8 cellular contexts compared by ENCODE assay signal in the genomic region with DNA sequence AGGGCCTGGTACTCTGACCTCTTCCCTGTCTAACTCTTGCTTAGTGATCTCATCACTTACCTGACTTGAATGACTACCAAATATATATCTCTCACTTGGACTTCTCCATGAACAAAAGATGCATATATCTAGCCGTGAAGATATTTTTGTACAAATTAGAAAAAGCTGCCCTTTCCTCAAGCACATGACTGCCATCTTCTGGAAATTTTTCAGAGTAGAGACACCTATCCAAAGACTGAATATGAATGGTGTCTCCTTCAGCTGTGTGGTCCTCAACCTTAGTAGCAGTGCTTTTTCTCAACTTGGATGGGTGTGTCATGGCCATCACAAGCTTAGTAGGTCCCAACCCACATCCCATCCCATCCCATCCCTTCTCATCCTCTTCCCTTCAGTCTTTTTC.
A peak's percentile ranks its signal among the peaks of the same experiment; 100 is the strongest.
DNase-seq lines count a peak whose midpoint lies in the region; ATAC-seq and TF ChIP-seq lines count a peak whose summit lies in the region.

No MANE protein-coding gene starts in this region.

- H3K36me3 Mint-ChIP-seq in type B pancreatic cell = no peaks in the 10 kb centered on the region
- no peaks in the 10 kb centered on the region for H3K36me3 Mint-ChIP-seq in CD8-positive, alpha-beta memory T cell

- no peak overlapping the region for H3K4me3 ChIP-seq in PC-3 (ENCODE audit: low read length)
- no peak overlapping the region for H3K4me3 ChIP-seq in fibroblast of pulmonary artery (replicated peaks; ENCODE audit: low read depth, low read length)
- H3K4me3 ChIP-seq in CD8-positive, alpha-beta memory T cell (ENCODE audit: low read length) = no peak overlapping the region

- no peaks in the 10 kb centered on the region for H3K9me2 ChIP-seq in PC-3 (replicated peaks; ENCODE audit: low read length)

- H3F3A ChIP-seq in PC-3 (ENCODE audit: low read length, unreplicated experiment) = no peaks in the 10 kb centered on the region

- BruUV-seq in PC-3 (replicated peaks; lab: Mats Ljungman, UMichigan) = no TSS peak

- no peak overlapping the region for H2AFZ ChIP-seq in PC-3 (ENCODE audit: low read length)

- H3K27me3 Mint-ChIP-seq in type B pancreatic cell = no peaks in the 10 kb centered on the region
- peaks cover 1 to 11% of the 10 kb centered on the region in 2 donors for H3K27me3 Mint-ChIP-seq in CD8-positive, alpha-beta memory T cell

- DNase-seq in SKM-1 treated with dmso at 0.1 percent for 144 hours (lab: John Stamatoyannopoulos, UW; ENCODE audit: unreplicated experiment) = peak; percentile 27
- no peak for DNase-seq in SKM-1 (lab: John Stamatoyannopoulos, UW; ENCODE audit: unreplicated experiment)
- DNase-seq in PC-3 = peak; percentile 80
- peak; percentile 62 for DNase-seq in fibroblast of pulmonary artery (ENCODE audit: low read depth)
- DNase-seq in type B pancreatic cell (ENCODE audit: extremely low spot score, unreplicated experiment) = no peak
- no peak for DNase-seq in NCI-H187 (lab: John Stamatoyannopoulos, UW)
- DNase-seq in CD8-positive, alpha-beta memory T cell = no peak

- H4K20me1 ChIP-seq in PC-3 (ENCODE audit: low read length) = no peaks in the 10 kb centered on the region

- H3K27me3 ChIP-seq in PC-3 (ENCODE audit: low read length) = peaks cover 33% of the 10 kb centered on the region
- no peaks in the 10 kb centered on the region for H3K27me3 ChIP-seq in CD8-positive, alpha-beta memory T cell (ENCODE audit: insufficient read depth, low read length, poor library complexity, severe bottlenecking)

- H3K79me2 ChIP-seq in PC-3 (ENCODE audit: low read length) = no peaks in the 10 kb centered on the region

- intact Hi-C loops in PC-3 (cut with micrococcal nuclease) = loop anchor here (1.0 to 5.0 kb wide), 3 partner anchors 131 to 338 kb away; partner anchors contain the start of gene VAMP4

- H3K4me1 Mint-ChIP-seq in type B pancreatic cell (ENCODE audit: unreplicated experiment) = peaks cover under 1% of the 10 kb centered on the region
- H3K4me1 Mint-ChIP-seq in CD8-positive, alpha-beta memory T cell = peaks cover 0 to 2% (median 0%) of the 10 kb centered on the region in 3 donors

- no peak overlapping the region for H3K4me2 ChIP-seq in PC-3 (ENCODE audit: low read length)

- ATAC-seq in PC-3 (peak; percentile 50), HG03175 (IDR thresholded peaks at IDR 0.05; ENCODE audit: unreplicated experiment) (no peak)

- H3K9me3 Mint-ChIP-seq in type B pancreatic cell = no peaks in the 10 kb centered on the region
- H3K9me3 Mint-ChIP-seq in CD8-positive, alpha-beta memory T cell = no peaks in the 10 kb centered on the region

- POLR2A ChIA-PET in PC-3 (lab: Charles Lee; ENCODE audit: unreplicated experiment) = no interaction called here
- POLR2A ChIA-PET in CD8-positive, alpha-beta memory T cell (lab: Charles Lee) = no interaction called here

- CTCF ChIA-PET in PC-3 (lab: Charles Lee) = interaction anchor here (0.7 to 9.7 kb wide), 10 partner anchors 19 to 417 kb away, joined by 3 to 151 read pairs (median 4); no protein-coding TSS in a partner anchor
- CTCF ChIA-PET in CD8-positive, alpha-beta memory T cell (lab: Charles Lee) = interaction anchor here (1.1 to 7.4 kb wide), 4 partner anchors 173 to 339 kb away, joined by 3 to 60 read pairs (median 13); no protein-coding TSS in a partner anchor

- no peak overlapping the region for H3K9ac ChIP-seq in PC-3 (ENCODE audit: low read length)

- H3K4me1 ChIP-seq in PC-3 (ENCODE audit: insufficient read depth, low read length) = no peaks in the 10 kb centered on the region
- H3K4me1 ChIP-seq in CD8-positive, alpha-beta memory T cell (ENCODE audit: insufficient read depth, low read length) = no peaks in the 10 kb centered on the region

- TF ChIP-seq CTCF in PC-3 (conservative IDR thresholded peaks at IDR 0.05; ENCODE audit: low read depth, low read length) (peak; percentile 86), fibroblast of pulmonary artery (IDR thresholded peaks at IDR 0.05; ENCODE audit: low read length, missing control alignments) (peak; percentile 50), type B pancreatic cell (conservative IDR thresholded peaks at IDR 0.05) (peak; percentile 43)

- H3K9me3 ChIP-seq in PC-3 (ENCODE audit: low read length) = no peaks in the 10 kb centered on the region
- no peaks in the 10 kb centered on the region for H3K9me3 ChIP-seq in CD8-positive, alpha-beta memory T cell (ENCODE audit: low read length)

- no peak overlapping the region for H3K27ac ChIP-seq in PC-3 (ENCODE audit: low read length)
- H3K27ac ChIP-seq in CD8-positive, alpha-beta memory T cell (ENCODE audit: low read depth, low read length) = no peak overlapping the region

- H3K27ac Mint-ChIP-seq in type B pancreatic cell = no peak overlapping the region
- H3K27ac Mint-ChIP-seq in CD8-positive, alpha-beta memory T cell = no peak overlapping the region

- no peak overlapping the region for H3K4me3 Mint-ChIP-seq in type B pancreatic cell
- no peak overlapping the region for H3K4me3 Mint-ChIP-seq in CD8-positive, alpha-beta memory T cell

- no peaks in the 10 kb centered on the region for H3K36me3 ChIP-seq in PC-3 (ENCODE audit: low read depth, low read length)
- no peaks in the 10 kb centered on the region for H3K36me3 ChIP-seq in CD8-positive, alpha-beta memory T cell (ENCODE audit: insufficient read depth, low read length)

Comparison
In these comparisons a context has a peak if more than half of its experiments do, and no peak if none do; other contexts are left out.
1. DNase-seq: peak in SKM-1 treated with dmso at 0.1 percent for 144 hours (single experiment), PC-3 (single experiment) and fibroblast of pulmonary artery (single experiment); none in SKM-1 (single experiment), type B pancreatic cell (single experiment), NCI-H187 (0 of 2) and CD8-positive, alpha-beta memory T cell (0 of 5).
2. Peak in every context shown above with its lines, with median percentiles within 50 percentile points of each other: CTCF ChIP-seq.